ENCODE assay signal across 1 cellular context in genomic region chr2:95402370-95403203, GRCh38.
TF ChIP-seq lines count a peak whose summit lies in the region.

FAHD2A (plus strand) TSS chr2:95402708; CDS start chr2:95405559, 2,851 bp downstream.

TF ChIP-seq in K562, 482 proteins besides CTCF, POLR2A, EP300 and RAD21 (continued from another document and continues in another):
- TF ChIP-seq HNRNPLL (IDR thresholded peaks at IDR 0.05; ENCODE audit: low read depth, low read length, poor library complexity, severe bottlenecking) (no peak), RNF2 (IDR thresholded peaks at IDR 0.05) (no peak), CBFB (CRISPR knock-in tag; IDR thresholded peaks at IDR 0.05) (no peak), FOXA1 (IDR thresholded peaks at IDR 0.05; ENCODE audit: borderline replicate concordance) (no peak), ZNF586 (CRISPR knock-in tag; conservative IDR thresholded peaks at IDR 0.05) (no peak), HES1 (IDR thresholded peaks at IDR 0.05; ENCODE audit: low read depth) (no peak), ZNF143 (CRISPR knock-in tag; IDR thresholded peaks at IDR 0.05) (no peak), ZNF584 (CRISPR knock-in tag; IDR thresholded peaks at IDR 0.05; ENCODE audit: low read depth) (no peak), MAZ (CRISPR knock-in tag; conservative IDR thresholded peaks at IDR 0.05 in 1 of 2, IDR thresholded peaks at IDR 0.05 in 1 of 2) (peak; percentile 55 to 79; a peak in 2 of 4 replicates), ZNF124 (CRISPR knock-in tag; IDR thresholded peaks at IDR 0.05) (no peak), ZNF696 (CRISPR knock-in tag; conservative IDR thresholded peaks at IDR 0.05) (no peak), ZNF780A (CRISPR knock-in tag; IDR thresholded peaks at IDR 0.05) (no peak), ZNF175 (CRISPR knock-in tag; IDR thresholded peaks at IDR 0.05; ENCODE audit: low read depth) (no peak), HDAC2 (IDR thresholded peaks at IDR 0.05) (no peak; the same call in 1 of the 2 replicates), SRSF1 (IDR thresholded peaks at IDR 0.05; ENCODE audit: low read depth, low read length) (no peak), ZBTB17 (CRISPR knock-in tag; IDR thresholded peaks at IDR 0.05) (no peak), POLR2H (tag; IDR thresholded peaks at IDR 0.05; ENCODE audit: low read depth) (no peak; the same call in none of the 2 replicates), AFF1 (IDR thresholded peaks at IDR 0.05; ENCODE audit: low read depth in 1 of 2, partially characterized antibody in 2 of 2) (no peak), HNRNPH1 (optimal IDR thresholded peaks at IDR 0.05; ENCODE audit: low read depth, low read length) (no peak), NFXL1 (CRISPR knock-in tag; IDR thresholded peaks at IDR 0.05) (no peak), ZC3H8 (IDR thresholded peaks at IDR 0.05) (no peak), NR4A1 (CRISPR knock-in tag; IDR thresholded peaks at IDR 0.05) (no peak), NR4A1 (tag; IDR thresholded peaks at IDR 0.05) (no peak), ZNF184 (CRISPR knock-in tag; IDR thresholded peaks at IDR 0.05) (no peak), MCM7 (IDR thresholded peaks at IDR 0.05) (no peak), KLF16 (IDR thresholded peaks at IDR 0.05) (no peak), MBD1 (CRISPR knock-in tag; IDR thresholded peaks at IDR 0.05) (no peak), SRSF9 (IDR thresholded peaks at IDR 0.05; ENCODE audit: borderline replicate concordance, low read depth, low read length) (no peak), PHF20 (IDR thresholded peaks at IDR 0.05; ENCODE audit: partially characterized antibody) (peak; percentile 94), JUND (IDR thresholded peaks at IDR 0.05; ENCODE audit: borderline replicate concordance, low read depth, low read length) (peak; percentile 34; the same call in 1 of the 2 replicates), JUND (tag; IDR thresholded peaks at IDR 0.05; ENCODE audit: borderline replicate concordance, low read depth, low read length) (no peak), ZNF224 (CRISPR knock-in tag; IDR thresholded peaks at IDR 0.05) (no peak), ZNF707 (CRISPR knock-in tag; conservative IDR thresholded peaks at IDR 0.05) (no peak), L3MBTL2 (IDR thresholded peaks at IDR 0.05) (peak; percentile 56; the same call in 1 of the 2 replicates), ZNF146 (CRISPR knock-in tag; IDR thresholded peaks at IDR 0.05; ENCODE audit: unreplicated experiment) (no peak), ARID4B (CRISPR knock-in tag; IDR thresholded peaks at IDR 0.05) (peak; percentile 53), USF2 (CRISPR knock-in tag; IDR thresholded peaks at IDR 0.05) (no peak), HDGF (IDR thresholded peaks at IDR 0.05) (no peak), E2F6 (IDR thresholded peaks at IDR 0.05; ENCODE audit: borderline replicate concordance in 1 of 2, extremely low read depth in 1 of 2, insufficient read depth in 1 of 2, insufficient read length in 1 of 2, low read depth in 1 of 2, low read length in 1 of 2, poor library complexity in 1 of 2, severe bottlenecking in 1 of 2) (peak in 1 of 2 experiments; percentile 49), CCNT2 (IDR thresholded peaks at IDR 0.05; ENCODE audit: borderline replicate concordance, extremely low read depth, insufficient read length, low read depth, low read length) (no peak), ADNP (tag; IDR thresholded peaks at IDR 0.05) (no peak), POLR2B (IDR thresholded peaks at IDR 0.05; ENCODE audit: low read depth, partially characterized antibody) (peak; percentile 79), PRPF4 (IDR thresholded peaks at IDR 0.05; ENCODE audit: insufficient read depth, low read depth, low read length, poor library complexity, severe bottlenecking) (no peak), WHSC1 (IDR thresholded peaks at IDR 0.05; ENCODE audit: low read length) (no peak), BCLAF1 (IDR thresholded peaks at IDR 0.05; ENCODE audit: borderline replicate concordance in 1 of 2, control insufficient read depth in 1 of 2, low read depth in 2 of 2, low read length in 1 of 2) (no peak), MAFF (IDR thresholded peaks at IDR 0.05; ENCODE audit: low read length) (no peak), CHD1 (IDR thresholded peaks at IDR 0.05; ENCODE audit: low read length) (no peak), HDAC6 (IDR thresholded peaks at IDR 0.05; ENCODE audit: low read depth, low read length) (no peak), BCOR (IDR thresholded peaks at IDR 0.05) (no peak), THRAP3 (IDR thresholded peaks at IDR 0.05; ENCODE audit: borderline replicate concordance) (no peak), SMARCE1 (IDR thresholded peaks at IDR 0.05) (no peak), NFIC (IDR thresholded peaks at IDR 0.05) (peak; percentile 58), ZNF354B (CRISPR knock-in tag; IDR thresholded peaks at IDR 0.05) (no peak), ATF4 (CRISPR knock-in tag; IDR thresholded peaks at IDR 0.05) (no peak), SPI1 (IDR thresholded peaks at IDR 0.05; ENCODE audit: borderline replicate concordance, low read depth, low read length) (no peak), ZNF217 (CRISPR knock-in tag; IDR thresholded peaks at IDR 0.05) (no peak), LARP7 (IDR thresholded peaks at IDR 0.05) (no peak), PHF8 (IDR thresholded peaks at IDR 0.05; ENCODE audit: borderline replicate concordance, low read length) (peak; percentile 88; the same call in 1 of the 2 replicates), EP400 (IDR thresholded peaks at IDR 0.05) (peak; percentile 79), LEF1 (IDR thresholded peaks at IDR 0.05) (no peak), ZNF57 (CRISPR knock-in tag; IDR thresholded peaks at IDR 0.05) (no peak)
